ENCODE assay signal across 16 cellular contexts in the genomic region with DNA sequence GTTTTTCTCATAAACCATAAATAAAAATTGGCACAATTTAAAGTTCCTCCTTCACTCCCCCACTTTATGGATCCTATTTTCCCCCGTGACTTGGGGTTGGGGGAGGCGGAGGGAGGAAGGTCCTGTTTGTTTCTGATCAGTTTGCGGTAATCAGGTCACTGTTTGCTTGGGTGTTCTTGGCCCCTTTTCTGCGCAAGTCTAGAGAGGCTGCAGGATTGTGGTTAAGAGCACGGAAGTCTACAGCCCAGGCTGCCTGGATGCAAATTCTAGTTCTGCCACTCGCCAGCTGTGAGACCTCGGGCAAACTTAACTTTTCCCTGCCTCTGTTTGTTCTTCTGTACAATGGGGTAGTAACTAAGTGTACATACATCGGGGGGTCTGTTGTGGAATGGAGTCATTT.
DNase-seq lines count a peak whose midpoint lies in the region; TF ChIP-seq lines count a peak whose summit lies in the region.
"Had no signal": no experiment of that assay in that cellular context is flagged by ENCODE, and none has a peak within 500 bp of the region (broad histone marks: within the 10 kb centered on the region; RNA-seq: fewer than 3 reads in every experiment).

No MANE protein-coding gene starts in this region.

- H3K36me3 ChIP-seq in mucosa of rectum (ENCODE audit: control insufficient read depth in 2 of 2, insufficient read depth in 2 of 2, low read length in 2 of 2) = peaks cover 6% of the 10 kb centered on the region in 2 donors
- H3K36me3 ChIP-seq: stomach had no signal

- peaks cover 0 to 18% of the 10 kb centered on the region in 2 donors for H3K4me1 ChIP-seq in mucosa of rectum (ENCODE audit: control insufficient read depth in 2 of 2, insufficient read depth in 2 of 2, low read length in 2 of 2)

- H3K4me3 ChIP-seq in mucosa of rectum (ENCODE audit: low read length in 2 of 2) = no peak overlapping the region
- H3K4me3 ChIP-seq: hepatocyte, stomach had no signal

- DNase-seq in GM19240 (ENCODE audit: insufficient read length, low spot score) = peak; percentile 15
- DNase-seq in NAMALWA (ENCODE audit: low spot score) = peak; percentile 65
- no peak for DNase-seq in T1000 (lab: John Stamatoyannopoulos, UW)
- no peak for DNase-seq in pons (ENCODE audit: low spot score)
- DNase-seq in NCI-H2107 treated with DMSO at 0.1 percent for 48 hours (lab: John Stamatoyannopoulos, UW; ENCODE audit: unreplicated experiment) = no peak
- no peak for DNase-seq in DMS153 treated with DMSO at 0.1 percent for 48 hours (lab: John Stamatoyannopoulos, UW; ENCODE audit: unreplicated experiment)
- DNase-seq: activated CD4-positive, alpha-beta T cell treated with anti-CD3 and anti-CD28 coated beads for 36 hours; activated T-cell treated with anti-CD3 and anti-CD28 coated beads, Interleukin-2, amount 50 U/mL, for 48 hours; amniotic stem cell; HCEC 1CT; NCI-H146; NCI-H524 treated with DMSO at 0.1 percent for 48 hours; stomach had no signal

- no peak overlapping the region for H3K9ac ChIP-seq in mucosa of rectum (ENCODE audit: low read depth in 1 of 2, low read length in 2 of 2)

- H3K9me3 ChIP-seq in mucosa of rectum (ENCODE audit: control insufficient read depth in 2 of 2, low read length in 2 of 2) = no peaks in the 10 kb centered on the region

- H3K27ac ChIP-seq in VCaP (peak overlapping the region; percentile 22), mucosa of rectum (ENCODE audit: low read depth in 2 of 2, low read length in 2 of 2) (peak overlapping the region; percentile 6 to 22)
- H3K27ac ChIP-seq: hepatocyte, stomach had no signal

- H3K27me3 ChIP-seq in mucosa of rectum (ENCODE audit: control insufficient read depth in 2 of 2, insufficient read depth in 2 of 2, low read length in 2 of 2) = no peaks in the 10 kb centered on the region
- H3K27me3 ChIP-seq: hepatocyte, stomach had no signal

- no peak for TF ChIP-seq CTCF in VCaP (conservative IDR thresholded peaks at IDR 0.05)

Comparison
In these comparisons a context has a peak if more than half of its experiments do, and no peak if none do; other contexts are left out.
1. DNase-seq: peak in GM19240 (single experiment) and NAMALWA (single experiment); none in T1000 (single experiment), pons (single experiment), NCI-H2107 treated with DMSO at 0.1 percent for 48 hours (single experiment) and DMS153 treated with DMSO at 0.1 percent for 48 hours (single experiment).